ENCODE assay signal across 8 cellular contexts in the genomic region with DNA sequence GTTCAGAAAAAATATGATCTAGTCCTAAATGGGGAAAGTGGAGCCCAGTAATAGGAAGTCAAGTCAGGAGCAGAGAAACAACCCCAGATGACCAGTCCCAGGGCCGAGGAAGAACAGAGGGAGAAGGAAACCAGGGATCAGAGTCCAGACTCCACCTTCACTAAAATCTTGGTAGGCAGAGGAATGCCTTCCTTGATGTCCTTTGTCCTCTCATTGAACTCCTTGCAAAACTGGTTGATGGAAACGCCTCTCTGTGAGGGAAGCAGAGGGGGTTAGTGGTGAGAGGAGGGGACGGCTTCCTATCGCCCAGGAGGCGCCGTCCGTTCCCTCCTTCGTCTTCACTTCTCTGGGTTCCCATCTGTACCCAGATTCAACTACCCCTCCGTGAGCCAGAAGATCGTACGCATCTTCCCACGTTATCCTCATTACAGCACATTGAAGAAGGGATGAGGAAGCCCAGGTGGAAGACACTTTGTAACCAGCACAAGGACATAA. TPM values are rescaled to one million over a fixed set of nuclear protein-coding genes. Genes with fewer than 3 reads are reported as not detected.
DNase-seq lines count a peak whose midpoint lies in the region; TF ChIP-seq lines count a peak whose summit lies in the region.

No MANE protein-coding gene starts in this region.

- CTCF ChIA-PET in activated naive CD4-positive, alpha-beta T cell treated with anti-CD3 and anti-CD28 coated beads for 36 hours (lab: Charles Lee), result interaction anchor here (1.0 to 2.9 kb wide), 9 partner anchors 14 to 109 kb away, joined by 3 to 11 read pairs (median 5); partner anchors contain the start of genes ACTN3 and DPP3

- peak overlapping the region; percentile 89 for H3K4me3 Mint-ChIP-seq in activated naive CD4-positive, alpha-beta T cell treated with anti-CD3 and anti-CD28 coated beads for 36 hours

- H3K9ac ChIP-seq in adipocyte (ENCODE audit: low read length) (peak overlapping the region; percentile 90), liver (ENCODE audit: low read depth in 1 of 2, low read length in 2 of 2) (peak overlapping the region in 1 of 2 donors; percentile 82)

- peaks cover 12% of the 10 kb centered on the region for H3K4me1 Mint-ChIP-seq in activated naive CD4-positive, alpha-beta T cell treated with anti-CD3 and anti-CD28 coated beads for 36 hours (ENCODE audit: low read depth)

- H3K27me3 Mint-ChIP-seq in activated naive CD4-positive, alpha-beta T cell treated with anti-CD3 and anti-CD28 coated beads for 36 hours (ENCODE audit: low read depth), result no peaks in the 10 kb centered on the region

- WGBS in liver, result 5% methylated on average over 12 of the region's 12 CpGs
- WGBS in tibial nerve, 2 donors, result 8 to 11% methylated on average over 12 of the region's 12 CpGs

- no peaks in the 10 kb centered on the region for H3K27me3 ChIP-seq in adipocyte (replicated peaks; ENCODE audit: control insufficient read depth, insufficient read depth, low read length)
- no peaks in the 10 kb centered on the region for H3K27me3 ChIP-seq in liver (ENCODE audit: control insufficient read depth in 4 of 4, insufficient read depth in 4 of 4, low read length in 3 of 4)
- H3K27me3 ChIP-seq in tibial nerve, result no peaks in the 10 kb centered on the region

- peaks cover 18% of the 10 kb centered on the region for H3K36me3 ChIP-seq in adipocyte (ENCODE audit: control insufficient read depth, insufficient read depth, low read length, severe bottlenecking)
- H3K36me3 ChIP-seq in liver (ENCODE audit: control insufficient read depth in 4 of 4, insufficient read depth in 3 of 4, low read depth in 1 of 4, low read length in 3 of 4), result peaks cover 5 to 19% (median 7%) of the 10 kb centered on the region in 4 donors
- peaks cover 0 to 41% (median 0%) of the 10 kb centered on the region in 3 donors for H3K36me3 ChIP-seq in tibial nerve

- H3K4me1 ChIP-seq in adipocyte (ENCODE audit: control insufficient read depth, insufficient read depth, low read length) (peaks cover 5% of the 10 kb centered on the region), liver (ENCODE audit: control insufficient read depth in 4 of 4, insufficient read depth in 4 of 4, low read length in 3 of 4) (peaks cover 5 to 7% (median 6%) of the 10 kb centered on the region in 4 donors), tibial nerve (peaks cover 0 to 17% (median 6%) of the 10 kb centered on the region in 4 donors)

- no peak for TF ChIP-seq RAD21 in liver (IDR thresholded peaks at IDR 0.05)

- peak overlapping the region; percentile 99 for H3K27ac Mint-ChIP-seq in activated naive CD4-positive, alpha-beta T cell treated with anti-CD3 and anti-CD28 coated beads for 36 hours

- no peak for DNase-seq in activated naive CD4-positive, alpha-beta T cell treated with anti-CD3 and anti-CD28 coated beads for 36 hours
- DNase-seq in activated naive CD4-positive, alpha-beta T cell treated with anti-CD3 and anti-CD28 coated beads, Interleukin-2, amount 50 U/mL, for 16 hours, result no peak
- DNase-seq in adipocyte (ENCODE audit: low read depth) (no peak), tibial nerve (ENCODE audit: low spot score in 2 of 2) (no peak), iPS-NIHi11 (ENCODE audit: low spot score) (no peak), NCI-H2081 treated with DMSO at 0.1 percent for 48 hours (lab: John Stamatoyannopoulos, UW) (no peak), DMS79 treated with DMSO at 0.1 percent for 48 hours (lab: John Stamatoyannopoulos, UW) (no peak)

- no peak for TF ChIP-seq EP300 in tibial nerve (IDR thresholded peaks at IDR 0.05)

- H3K9me3 Mint-ChIP-seq in activated naive CD4-positive, alpha-beta T cell treated with anti-CD3 and anti-CD28 coated beads for 36 hours, result peaks cover 3% of the 10 kb centered on the region

- no peaks in the 10 kb centered on the region for H3K9me3 ChIP-seq in adipocyte (ENCODE audit: control insufficient read depth, low read length)
- H3K9me3 ChIP-seq in liver (ENCODE audit: control insufficient read depth in 4 of 4, low read length in 3 of 4), result peaks cover 0 to 2% (median 0%) of the 10 kb centered on the region in 4 donors
- peaks cover 0 to 7% (median 0%) of the 10 kb centered on the region in 4 donors for H3K9me3 ChIP-seq in tibial nerve

- H3K4me3 ChIP-seq in adipocyte (ENCODE audit: low read length), result peak overlapping the region; percentile 86
- peak overlapping the region; percentile 76 to 93 (median 80) for H3K4me3 ChIP-seq in liver (ENCODE audit: low read depth in 1 of 3, low read length in 3 of 3)
- peak overlapping the region; percentile 45 to 87 (median 80) for H3K4me3 ChIP-seq in tibial nerve

- TF ChIP-seq CTCF in liver (IDR thresholded peaks at IDR 0.05; ENCODE audit: low read depth, low read length, missing input control) (no peak), tibial nerve (IDR thresholded peaks at IDR 0.05) (no peak)

- intact Hi-C loops in activated naive CD4-positive, alpha-beta T cell treated with anti-CD3 and anti-CD28 coated beads for 36 hours (cut with micrococcal nuclease), result loop anchor here (2.0 to 5.0 kb wide), 2 partner anchors 91 to 215 kb away; partner anchors contain the start of genes B4GAT1 and BRMS1

- no peak for TF ChIP-seq POLR2A in tibial nerve (IDR thresholded peaks at IDR 0.05)

- H3K27ac ChIP-seq in liver (ENCODE audit: low read depth in 1 of 2, low read length in 2 of 2), result peak overlapping the region in 1 of 2 donors; percentile 93
- H3K27ac ChIP-seq in tibial nerve, result peak overlapping the region in 3 of 4 donors; percentile 82 to 91 (median 82)

- peaks cover 14% of the 10 kb centered on the region for H3K36me3 Mint-ChIP-seq in activated naive CD4-positive, alpha-beta T cell treated with anti-CD3 and anti-CD28 coated beads for 36 hours (ENCODE audit: low read depth)

TF ChIP-seq in liver, 16 proteins besides CTCF, POLR2A, EP300 and RAD21 (continues in another document):
- TF ChIP-seq, protein P1, sequence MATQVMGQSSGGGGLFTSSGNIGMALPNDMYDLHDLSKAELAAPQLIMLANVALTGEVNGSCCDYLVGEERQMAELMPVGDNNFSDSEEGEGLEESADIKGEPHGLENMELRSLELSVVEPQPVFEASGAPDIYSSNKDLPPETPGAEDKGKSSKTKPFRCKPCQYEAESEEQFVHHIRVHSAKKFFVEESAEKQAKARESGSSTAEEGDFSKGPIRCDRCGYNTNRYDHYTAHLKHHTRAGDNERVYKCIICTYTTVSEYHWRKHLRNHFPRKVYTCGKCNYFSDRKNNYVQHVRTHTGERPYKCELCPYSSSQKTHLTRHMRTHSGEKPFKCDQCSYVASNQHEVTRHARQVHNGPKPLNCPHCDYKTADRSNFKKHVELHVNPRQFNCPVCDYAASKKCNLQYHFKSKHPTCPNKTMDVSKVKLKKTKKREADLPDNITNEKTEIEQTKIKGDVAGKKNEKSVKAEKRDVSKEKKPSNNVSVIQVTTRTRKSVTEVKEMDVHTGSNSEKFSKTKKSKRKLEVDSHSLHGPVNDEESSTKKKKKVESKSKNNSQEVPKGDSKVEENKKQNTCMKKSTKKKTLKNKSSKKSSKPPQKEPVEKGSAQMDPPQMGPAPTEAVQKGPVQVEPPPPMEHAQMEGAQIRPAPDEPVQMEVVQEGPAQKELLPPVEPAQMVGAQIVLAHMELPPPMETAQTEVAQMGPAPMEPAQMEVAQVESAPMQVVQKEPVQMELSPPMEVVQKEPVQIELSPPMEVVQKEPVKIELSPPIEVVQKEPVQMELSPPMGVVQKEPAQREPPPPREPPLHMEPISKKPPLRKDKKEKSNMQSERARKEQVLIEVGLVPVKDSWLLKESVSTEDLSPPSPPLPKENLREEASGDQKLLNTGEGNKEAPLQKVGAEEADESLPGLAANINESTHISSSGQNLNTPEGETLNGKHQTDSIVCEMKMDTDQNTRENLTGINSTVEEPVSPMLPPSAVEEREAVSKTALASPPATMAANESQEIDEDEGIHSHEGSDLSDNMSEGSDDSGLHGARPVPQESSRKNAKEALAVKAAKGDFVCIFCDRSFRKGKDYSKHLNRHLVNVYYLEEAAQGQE (IDR thresholded peaks at IDR 0.05), result no peak
- TF ChIP-seq SP1 (IDR thresholded peaks at IDR 0.05), result no peak
- TF ChIP-seq HNF4G (IDR thresholded peaks at IDR 0.05), result no peak
- no peak for TF ChIP-seq YY1 (IDR thresholded peaks at IDR 0.05)
- no peak for TF ChIP-seq EGR1 (IDR thresholded peaks at IDR 0.05; ENCODE audit: low read depth in 2 of 2)
- no peak for TF ChIP-seq TAF1 (conservative IDR thresholded peaks at IDR 0.05)
- no peak for TF ChIP-seq ZBTB33 (IDR thresholded peaks at IDR 0.05)
- TF ChIP-seq, protein P2, sequence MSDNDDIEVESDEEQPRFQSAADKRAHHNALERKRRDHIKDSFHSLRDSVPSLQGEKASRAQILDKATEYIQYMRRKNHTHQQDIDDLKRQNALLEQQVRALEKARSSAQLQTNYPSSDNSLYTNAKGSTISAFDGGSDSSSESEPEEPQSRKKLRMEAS (IDR thresholded peaks at IDR 0.05), result no peak

RNA-seq across cellular contexts. Expression of gene MRPL11, which starts 0.6 kb away (rescaled TPM):
- 100 to 1,000 TPM; 143 to 144 TPM for total RNA-seq in activated naive CD4-positive, alpha-beta T cell treated with anti-CD3 and anti-CD28 coated beads for 36 hours
- total RNA-seq in liver, result 10 to 100 TPM; 18.0 to 24.7 TPM
- 10 to 100 TPM; 39.9 to 45.6 TPM for polyA plus RNA-seq in liver
- total RNA-seq in tibial nerve, result 10 to 100 TPM; 42.9 to 63.8 (median 53.9) TPM

RNA-seq across cellular contexts. Expression of gene NPAS4, which starts 17.2 kb away (rescaled TPM):
- total RNA-seq in activated naive CD4-positive, alpha-beta T cell treated with anti-CD3 and anti-CD28 coated beads for 36 hours, result not detected
- total RNA-seq in liver, result not detected
- polyA plus RNA-seq in liver, result under 1 TPM in 1 of 2 donors, not detected in 1; 0.01 TPM
- under 1 TPM in 1 of 4 donors, not detected in 3; 0.42 TPM for total RNA-seq in tibial nerve

RNA-seq across cellular contexts. Expression of gene PELI3, which starts 28.6 kb away (rescaled TPM):
- 1 to 10 TPM; 2.3 to 2.4 TPM for total RNA-seq in activated naive CD4-positive, alpha-beta T cell treated with anti-CD3 and anti-CD28 coated beads for 36 hours
- 1 to 10 TPM; 1.9 to 5.4 TPM for total RNA-seq in liver
- polyA plus RNA-seq in liver, result 1 to 10 TPM; 1.7 to 2.4 TPM
- total RNA-seq in tibial nerve, result 10 to 100 TPM; 14.4 to 26.4 (median 20.4) TPM

RNA-seq across cellular contexts. Expression of gene DPP3, which starts 42.2 kb away (rescaled TPM):
- 10 to 100 TPM; 73.8 to 80.1 TPM for total RNA-seq in activated naive CD4-positive, alpha-beta T cell treated with anti-CD3 and anti-CD28 coated beads for 36 hours
- total RNA-seq in liver (10 to 100 TPM; 29.8 to 41.0 TPM), tibial nerve (10 to 100 TPM; 12.2 to 41.8 (median 25.0) TPM)
- polyA plus RNA-seq in liver, result 10 to 100 TPM; 10.9 to 24.8 TPM
